Comparison of ENCODE assay signal across 9 cellular contexts in genomic region chr12:32270818-32271710, GRCh38.
DNase-seq lines count a peak whose midpoint lies in the region; ATAC-seq and TF ChIP-seq lines count a peak whose summit lies in the region.
"Had no signal": no experiment of that assay in that cellular context is flagged by ENCODE, and none has a peak within 500 bp of the region (broad histone marks: within the 10 kb centered on the region; RNA-seq: fewer than 3 reads in every experiment).

No MANE protein-coding gene starts in this region.

- no peaks in the 10 kb centered on the region for H3K36me3 ChIP-seq in parathyroid adenoma (ENCODE audit: control insufficient read depth, insufficient read depth, low read length)

- H3K27me3 ChIP-seq in foreskin keratinocyte, result no peaks in the 10 kb centered on the region
- no peaks in the 10 kb centered on the region for H3K27me3 ChIP-seq in parathyroid adenoma (ENCODE audit: control insufficient read depth, insufficient read depth, low read length)

- no peak overlapping the region for H3K27ac ChIP-seq in foreskin keratinocyte
- no peak overlapping the region for H3K27ac ChIP-seq in parathyroid adenoma

- peak overlapping the region; percentile 36 for H2AFZ ChIP-seq in parathyroid adenoma

- no peak overlapping the region for H3K9ac ChIP-seq in parathyroid adenoma

- H3K4me1 ChIP-seq in foreskin keratinocyte (no peaks in the 10 kb centered on the region), parathyroid adenoma (peaks cover 13% of the 10 kb centered on the region)

- peak; percentile 26 for ATAC-seq in foreskin keratinocyte

- H3K79me2 ChIP-seq in parathyroid adenoma, result no peaks in the 10 kb centered on the region

- DNase-seq in EH (ENCODE audit: low read depth) (peak; percentile 75), RPMI7951 (ENCODE audit: low read depth) (peak; percentile 37), foreskin keratinocyte (peak in 1 of 2 donors; percentile 35)
- no peak for DNase-seq in stimulated activated CD4-positive, alpha-beta T cell treated with anti-CD3 and anti-CD28 coated beads, Interleukin-2, amount 100 ng/mL, for 48 hours
- DNase-seq in stimulated activated CD4-positive, alpha-beta T cell treated with anti-CD3 and anti-CD28 coated beads, Interleukin-2, amount 100 ng/mL, for 24 hours, result no peak
- DNase-seq in activated naive CD4-positive, alpha-beta T cell treated with Interleukin-2 at 50 U/mL for 16 hours, result no peak
- no peak for DNase-seq in activated CD8-positive, alpha-beta memory T cell treated with anti-CD3 and anti-CD28 coated beads, Interleukin-2, amount 50 U/mL, for 48 hours
- DNase-seq: stimulated activated CD4-positive, alpha-beta T cell treated with anti-CD3 and anti-CD28 coated beads, Interleukin-1b, Interleukin-23, amount 100 ng/mL, for 48 hours had no signal

- TF ChIP-seq CTCF in foreskin keratinocyte (conservative IDR thresholded peaks at IDR 0.05), result no peak
- no peak for TF ChIP-seq CTCF in parathyroid adenoma (IDR thresholded peaks at IDR 0.05)

- no peak overlapping the region for H3K4me2 ChIP-seq in parathyroid adenoma (ENCODE audit: low read length)

- no peaks in the 10 kb centered on the region for H3K9me3 ChIP-seq in parathyroid adenoma (ENCODE audit: control insufficient read depth, low read length)

- H3K4me3 ChIP-seq in parathyroid adenoma (ENCODE audit: low read depth, low read length), result no peak overlapping the region

Comparison
In these comparisons a context has a peak if more than half of its experiments do, and no peak if none do; other contexts are left out.
1. DNase-seq: peak in EH (single experiment) and RPMI7951 (single experiment); none in stimulated activated CD4-positive, alpha-beta T cell treated with anti-CD3 and anti-CD28 coated beads, Interleukin-2, amount 100 ng/mL, for 48 hours (0 of 2), stimulated activated CD4-positive, alpha-beta T cell treated with anti-CD3 and anti-CD28 coated beads, Interleukin-2, amount 100 ng/mL, for 24 hours (0 of 2), activated naive CD4-positive, alpha-beta T cell treated with Interleukin-2 at 50 U/mL for 16 hours (single experiment) and activated CD8-positive, alpha-beta memory T cell treated with anti-CD3 and anti-CD28 coated beads, Interleukin-2, amount 50 U/mL, for 48 hours (single experiment).